In the genomic region with DNA sequence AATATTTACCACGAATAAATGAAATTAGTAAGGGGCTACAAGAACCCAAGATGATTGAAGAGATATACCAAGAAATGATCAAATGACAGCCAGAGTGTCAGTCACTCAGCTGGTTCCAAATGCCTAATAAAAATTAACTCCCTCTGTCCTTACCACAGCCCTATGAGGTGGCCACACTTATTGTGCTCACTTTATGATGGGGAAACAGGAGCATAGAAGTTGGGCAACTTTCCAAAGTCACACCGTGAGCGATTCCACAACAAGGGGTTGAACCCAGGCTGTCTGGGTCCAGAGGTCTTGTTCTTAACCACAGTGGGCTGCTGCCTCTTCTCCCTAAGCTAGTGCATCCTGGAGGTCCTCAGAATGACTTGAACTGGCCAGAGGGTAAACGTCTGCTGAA, we compare ENCODE assay signal across 7 cellular contexts. TPM values are rescaled to one million over a fixed set of nuclear protein-coding genes. Genes with fewer than 3 reads are reported as not detected.
"Had no signal": no experiment of that assay in that cellular context is flagged by ENCODE, and none has a peak within 500 bp of the region (broad histone marks: within the 10 kb centered on the region; RNA-seq: fewer than 3 reads in every experiment).

No MANE protein-coding gene starts in this region.

RNA-seq across cellular contexts. Expression of a gene that starts 31.6 kb away (rescaled TPM):
- total RNA-seq: GM23248, GM23338, H1, H4, H7, H9 had no signal
- polyA plus RNA-seq: GM23248, GM23338 had no signal

RNA-seq across cellular contexts. Expression of a gene that starts 59.1 kb away (rescaled TPM):
- total RNA-seq: GM23248, H4, HFFc6 had no signal
- polyA plus RNA-seq: GM23248 had no signal
